In genomic region chr1:211329764-211330201, GRCh38 we compare ENCODE assay signal across 8 cellular contexts. TPM values are rescaled to one million over a fixed set of nuclear protein-coding genes. Genes with fewer than 3 reads are reported as not detected.
DNase-seq lines count a peak whose midpoint lies in the region; ATAC-seq, FAIRE-seq and TF ChIP-seq lines count a peak whose summit lies in the region.

No MANE protein-coding gene starts in this region.

- H3K4me1 Mint-ChIP-seq in astrocyte (ENCODE audit: low read depth, unreplicated experiment): peaks cover 21% of the 10 kb centered on the region

- peak overlapping the region; percentile 5 for H3K27ac Mint-ChIP-seq in astrocyte (ENCODE audit: unreplicated experiment)

- H3K4me3 ChIP-seq in astrocyte (ENCODE audit: insufficient read depth, low read depth, low read length): no peak overlapping the region

- H3K27me3 ChIP-seq in astrocyte (ENCODE audit: insufficient read depth, low read length): no peaks in the 10 kb centered on the region

- intact Hi-C loops in head of caudate nucleus (cut with DNase I): loop anchor here (10.0 kb wide), 1 partner anchor 185 kb away; no protein-coding TSS in a partner anchor
- intact Hi-C loops in cardiac septum (cut with DNase I): loop anchor here (5.0 to 10.0 kb wide), 3 partner anchors 138 to 325 kb away; no protein-coding TSS in a partner anchor

- H3K79me2 ChIP-seq in astrocyte (ENCODE audit: insufficient read depth, low read length): peaks cover 69% of the 10 kb centered on the region

- H3K27ac ChIP-seq in astrocyte (ENCODE audit: low read depth, low read length) (no peak overlapping the region), RWPE1 (no peak overlapping the region)

- TF ChIP-seq CTCF in astrocyte (IDR thresholded peaks at IDR 0.05; ENCODE audit: insufficient read depth, low read depth, low read length) (no peak), RWPE1 (conservative IDR thresholded peaks at IDR 0.05; ENCODE audit: low read depth) (no peak)

- peaks cover 2% of the 10 kb centered on the region for H3K27me3 Mint-ChIP-seq in astrocyte (ENCODE audit: low read depth, unreplicated experiment)

- no peaks in the 10 kb centered on the region for H3K36me3 ChIP-seq in astrocyte (ENCODE audit: insufficient read depth, low read length)

- H3K9me3 Mint-ChIP-seq in astrocyte (ENCODE audit: unreplicated experiment): peaks cover 2% of the 10 kb centered on the region

- H3K36me3 Mint-ChIP-seq in astrocyte (ENCODE audit: low read depth, unreplicated experiment): peaks cover 10% of the 10 kb centered on the region

- H3K4me3 Mint-ChIP-seq in astrocyte (ENCODE audit: unreplicated experiment): peak overlapping the region; percentile 31

- H3K4me1 ChIP-seq in astrocyte (ENCODE audit: insufficient read depth, low read length): peaks cover 15% of the 10 kb centered on the region

- peak; percentile 76 for DNase-seq in DMS53 (lab: John Stamatoyannopoulos, UW)
- DNase-seq in astrocyte (ENCODE audit: low read depth): no peak
- no peak for DNase-seq in RWPE1 (ENCODE audit: low spot score)
- DNase-seq in HUDEP-2 (lab: John Stamatoyannopoulos, UW; ENCODE audit: unreplicated experiment in 76 of 76): no peak
- no peak for DNase-seq in head of caudate nucleus
- DNase-seq in cardiac septum (ENCODE audit: low spot score): no peak

- POLR2A ChIA-PET in RWPE1 (lab: Yijun Ruan, JAX; ENCODE audit: low non-redundant PET): no interaction called here

- H3K9me3 ChIP-seq in astrocyte (ENCODE audit: insufficient read depth, low read depth, low read length): no peaks in the 10 kb centered on the region

- H2AFZ ChIP-seq in astrocyte (ENCODE audit: low read depth, low read length): no peak overlapping the region

- H3K9ac ChIP-seq in astrocyte (ENCODE audit: low read length): no peak overlapping the region

- CTCF ChIA-PET in RWPE1 (lab: Yijun Ruan, JAX): interaction anchor here (0.6 to 1.3 kb wide), 3 partner anchors 147 to 1482 kb away, joined by 3 to 7 read pairs (median 3); no protein-coding TSS in a partner anchor

- no peak for FAIRE-seq in astrocyte (lab: Jason Lieb, UNC)

- ATAC-seq in GM19351 (IDR thresholded peaks at IDR 0.05; ENCODE audit: unreplicated experiment): peak; percentile 60
- peak; percentile 41 for ATAC-seq in HG03196 (IDR thresholded peaks at IDR 0.05; ENCODE audit: unreplicated experiment)

- no peak overlapping the region for H3K4me2 ChIP-seq in astrocyte (ENCODE audit: low read length)

- H4K20me1 ChIP-seq in astrocyte (ENCODE audit: insufficient read depth, low read length): peaks cover 64% of the 10 kb centered on the region

RNA-seq across cellular contexts. Expression of gene TRAF5, which starts 3.1 kb away (rescaled TPM):
- total RNA-seq in astrocyte (14.4 and 18.8 TPM in 2 replicates), cardiac septum (4.2 TPM)
